11 cellular contexts compared by ENCODE assay signal in the genomic region with DNA sequence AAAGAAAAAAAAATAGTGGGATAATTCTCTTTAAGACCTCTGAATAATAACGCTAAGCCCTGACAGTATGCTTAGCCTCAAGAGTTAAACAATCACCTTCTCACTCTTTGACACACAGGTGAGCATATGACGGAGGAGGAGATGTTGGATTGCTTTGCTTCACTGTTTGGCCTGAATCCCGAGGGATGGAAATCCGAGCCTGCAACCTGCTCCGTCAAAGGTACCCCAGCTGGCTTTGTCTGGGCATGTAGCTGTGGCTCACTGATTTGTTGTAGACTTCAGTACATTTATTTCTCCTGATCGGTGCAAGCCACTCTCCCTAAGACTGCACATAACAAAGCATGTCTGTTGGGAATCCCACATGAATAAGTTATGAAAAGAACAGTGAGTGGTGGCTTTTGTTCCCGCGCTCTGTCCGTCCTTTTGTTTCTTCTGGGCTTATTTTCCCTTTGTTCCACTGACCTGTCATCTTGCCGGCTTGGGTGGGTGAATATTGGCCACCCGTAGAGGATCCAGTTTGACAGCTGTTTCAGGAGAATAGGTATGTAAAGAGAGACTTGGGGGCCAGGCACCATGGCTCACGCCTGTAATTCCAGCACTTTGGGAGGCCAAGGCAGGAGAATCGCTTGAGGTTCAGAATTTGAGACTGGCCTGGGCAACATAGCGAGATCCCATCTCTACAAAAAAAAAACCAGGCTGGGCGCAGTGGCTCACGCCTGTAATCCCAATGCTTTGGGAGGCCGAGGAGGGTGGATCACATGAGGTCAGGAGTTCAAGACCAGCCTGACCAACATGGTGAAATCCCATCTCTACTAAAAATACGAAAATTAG. TPM values are rescaled to one million over a fixed set of nuclear protein-coding genes. Genes with fewer than 3 reads are reported as not detected.
DNase-seq lines count a peak whose midpoint lies in the region; ATAC-seq and TF ChIP-seq lines count a peak whose summit lies in the region.
"Had no signal": no experiment of that assay in that cellular context is flagged by ENCODE, and none has a peak within 500 bp of the region (broad histone marks: within the 10 kb centered on the region; RNA-seq: fewer than 3 reads in every experiment).

No MANE protein-coding gene starts in this region.

- no peak overlapping the region for H3K23ac ChIP-seq in mesenchymal stem cell (ENCODE audit: low read length in 2 of 2)

- H2BK120ac ChIP-seq in mesenchymal stem cell (ENCODE audit: low read depth, low read length) = no peak overlapping the region

- H3K79me1 ChIP-seq in mesenchymal stem cell (replicated peaks; ENCODE audit: low read length, poor library complexity, severe bottlenecking) = no peaks in the 10 kb centered on the region

- H3K79me2 ChIP-seq in MM.1S (ENCODE audit: low read length) = no peaks in the 10 kb centered on the region

- CTCF ChIA-PET in WTC11 (lab: Charles Lee) = no interaction called here

- no peaks in the 10 kb centered on the region for H3F3A ChIP-seq in MM.1S (ENCODE audit: insufficient read depth, low read length)

- ATAC-seq in WTC11 = peak; percentile 51

- no peaks in the 10 kb centered on the region for H3K36me3 Mint-ChIP-seq in WTC11

- TF ChIP-seq CTCF in WTC11 (IDR thresholded peaks at IDR 0.05) = no peak
- no peak for TF ChIP-seq CTCF in GM20000 (IDR thresholded peaks at IDR 0.05; ENCODE audit: extremely low read depth, missing control alignments)
- TF ChIP-seq CTCF in MM.1S (IDR thresholded peaks at IDR 0.05; ENCODE audit: low read length) = no peak
- TF ChIP-seq CTCF in thyroid gland (IDR thresholded peaks at IDR 0.05) = no peak

- H3K4me3 Mint-ChIP-seq in WTC11 = no peak overlapping the region
- H3K4me3 Mint-ChIP-seq: activated T-cell treated with anti-CD3 and anti-CD28 coated beads, Interleukin-2, amount 50 U/mL, for 24 hours had no signal

- H2AK5ac ChIP-seq in mesenchymal stem cell (ENCODE audit: low read length, severe bottlenecking) = no peak overlapping the region

- H3K18ac ChIP-seq in mesenchymal stem cell (ENCODE audit: low read depth in 1 of 2, low read length in 2 of 2) = no peak overlapping the region

- H3K27ac ChIP-seq in mesenchymal stem cell (ENCODE audit: low read length, poor library complexity, severe bottlenecking) (no peak overlapping the region), MM.1S (ENCODE audit: low read length) (no peak overlapping the region), thyroid gland (no peak overlapping the region)
- H3K27ac ChIP-seq: upper lobe of left lung had no signal

- peaks cover 6% of the 10 kb centered on the region for H3K4me1 Mint-ChIP-seq in WTC11

- H3K36me3 ChIP-seq in mesenchymal stem cell (ENCODE audit: control insufficient read depth in 1 of 2, insufficient read depth in 2 of 2, low read depth in 1 of 2, low read length in 2 of 2) (peaks cover 6 to 8% of the 10 kb centered on the region in 2 experiments), MM.1S (replicated peaks; ENCODE audit: insufficient read depth, low read length) (no peaks in the 10 kb centered on the region), thyroid gland (no peaks in the 10 kb centered on the region)
- H3K36me3 ChIP-seq: upper lobe of left lung had no signal

- H2AFZ ChIP-seq in mesenchymal stem cell (ENCODE audit: low read depth, low read length) (no peak overlapping the region), MM.1S (ENCODE audit: low read length) (no peak overlapping the region)

- peaks cover 11% of the 10 kb centered on the region for H3K4me1 ChIP-seq in mesenchymal stem cell (ENCODE audit: control insufficient read depth, insufficient read depth, low read depth, low read length)
- no peaks in the 10 kb centered on the region for H3K4me1 ChIP-seq in MM.1S (ENCODE audit: low read length)
- no peaks in the 10 kb centered on the region for H3K4me1 ChIP-seq in thyroid gland

- no peak overlapping the region for H4K8ac ChIP-seq in mesenchymal stem cell (ENCODE audit: low read length)

- no peaks in the 10 kb centered on the region for H3K27me3 ChIP-seq in mesenchymal stem cell (ENCODE audit: control insufficient read depth in 1 of 2, insufficient read depth in 1 of 2, low read length in 2 of 2)
- H3K27me3 ChIP-seq in MM.1S (replicated peaks; ENCODE audit: insufficient read depth, low read length) = no peaks in the 10 kb centered on the region; the same call in 1 of the 2 replicates
- H3K27me3 ChIP-seq in thyroid gland = no peaks in the 10 kb centered on the region
- H3K27me3 ChIP-seq: upper lobe of left lung had no signal

- no peaks in the 10 kb centered on the region; the same call in 1 of the 2 replicates for H3K27me3 Mint-ChIP-seq in WTC11 (ENCODE audit: low read depth)

- H2BK15ac ChIP-seq in mesenchymal stem cell (ENCODE audit: low read depth, poor library complexity, severe bottlenecking) = no peak overlapping the region

- DNase-seq in COLO668 (lab: John Stamatoyannopoulos, UW; ENCODE audit: unreplicated experiment) (peak; percentile 43), NCI-H1436 treated with DMSO at 0.1 percent for 48 hours (lab: John Stamatoyannopoulos, UW) (peak; percentile 88), WTC11 (ENCODE audit: low spot score) (no peak), left kidney (ENCODE audit: low read depth, low spot score) (peak; percentile 70), GM20000 (ENCODE audit: low spot score) (no peak), mesenchymal stem cell (no peak), MM.1S (no peak), thyroid gland (no peak)
- DNase-seq: activated T-cell treated with anti-CD3 and anti-CD28 coated beads, Interleukin-2, amount 50 U/mL, for 24 hours; AML-193; upper lobe of left lung had no signal

- intact Hi-C loops in thyroid gland (cut with DNase I) = no loop called here

- H3K4ac ChIP-seq in mesenchymal stem cell (ENCODE audit: low read depth in 1 of 2, low read length in 2 of 2) = no peak overlapping the region

- no peak for TF ChIP-seq POLR2A in thyroid gland (IDR thresholded peaks at IDR 0.05)

- H2BK12ac ChIP-seq in mesenchymal stem cell (ENCODE audit: low read length in 2 of 2) = no peak overlapping the region

- no peak overlapping the region for H3K14ac ChIP-seq in mesenchymal stem cell (ENCODE audit: low read length in 2 of 2)

- 92% methylated on average over 16 of the region's 18 CpGs for WGBS in mesenchymal stem cell
- WGBS in thyroid gland, 2 donors = 86 to 93% methylated on average over 18 of the region's 18 CpGs

- H3K4me3 ChIP-seq in mesenchymal stem cell (ENCODE audit: insufficient read depth in 1 of 2, low read depth in 1 of 2, low read length in 2 of 2) = no peak overlapping the region
- no peak overlapping the region for H3K4me3 ChIP-seq in MM.1S (ENCODE audit: low read length)
- no peak overlapping the region for H3K4me3 ChIP-seq in thyroid gland (replicated peaks in 1 of 3)
- H3K4me3 ChIP-seq: upper lobe of left lung had no signal

- peak overlapping the region; percentile 85 for H3K27ac Mint-ChIP-seq in WTC11
- H3K27ac Mint-ChIP-seq: activated T-cell treated with anti-CD3 and anti-CD28 coated beads, Interleukin-2, amount 50 U/mL, for 24 hours had no signal

- H3K9ac ChIP-seq in mesenchymal stem cell (ENCODE audit: low read length) (no peak overlapping the region), MM.1S (ENCODE audit: low read length) (no peak overlapping the region)

- POLR2A ChIA-PET in WTC11 (lab: Charles Lee) = no interaction called here

- no peaks in the 10 kb centered on the region for H3K9me2 ChIP-seq in MM.1S (replicated peaks; ENCODE audit: insufficient read depth, low read length)

- H4K91ac ChIP-seq in mesenchymal stem cell (ENCODE audit: low read length) = no peak overlapping the region

- H3K9me3 Mint-ChIP-seq in WTC11 = peaks cover 3% of the 10 kb centered on the region

- H2BK5ac ChIP-seq in mesenchymal stem cell (ENCODE audit: low read depth, low read length, poor library complexity, severe bottlenecking) = no peak overlapping the region

- H3K4me2 ChIP-seq in mesenchymal stem cell (ENCODE audit: low read length, poor library complexity, severe bottlenecking) (no peak overlapping the region), MM.1S (ENCODE audit: low read depth, low read length) (no peak overlapping the region)

- no peaks in the 10 kb centered on the region for H4K20me1 ChIP-seq in MM.1S (ENCODE audit: insufficient read depth, low read length)

- H3K9me3 ChIP-seq in mesenchymal stem cell (ENCODE audit: control insufficient read depth, low read length) (no peaks in the 10 kb centered on the region), MM.1S (replicated peaks; ENCODE audit: insufficient read depth, low read length) (no peaks in the 10 kb centered on the region), thyroid gland (no peaks in the 10 kb centered on the region)
- H3K9me3 ChIP-seq: upper lobe of left lung had no signal

TF ChIP-seq in WTC11, 78 proteins besides CTCF, POLR2A, EP300 and RAD21:
- TF ChIP-seq NR2C2 (CRISPR knock-in tag; IDR thresholded peaks at IDR 0.05) (no peak), GTF2I (CRISPR knock-in tag; conservative IDR thresholded peaks at IDR 0.05) (peak; percentile 91), FOXJ3 (CRISPR knock-in tag; IDR thresholded peaks at IDR 0.05; ENCODE audit: borderline replicate concordance) (no peak), TEAD1 (CRISPR knock-in tag; IDR thresholded peaks at IDR 0.05) (0 out of 2 replicates have a peak, but pooled peaks have one; percentile 47), ZNF121 (CRISPR knock-in tag; IDR thresholded peaks at IDR 0.05) (peak; percentile 97)
- TF ChIP-seq, protein P1, sequence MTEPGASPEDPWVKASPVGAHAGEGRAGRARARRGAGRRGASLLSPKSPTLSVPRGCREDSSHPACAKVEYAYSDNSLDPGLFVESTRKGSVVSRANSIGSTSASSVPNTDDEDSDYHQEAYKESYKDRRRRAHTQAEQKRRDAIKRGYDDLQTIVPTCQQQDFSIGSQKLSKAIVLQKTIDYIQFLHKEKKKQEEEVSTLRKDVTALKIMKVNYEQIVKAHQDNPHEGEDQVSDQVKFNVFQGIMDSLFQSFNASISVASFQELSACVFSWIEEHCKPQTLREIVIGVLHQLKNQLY (CRISPR knock-in tag; IDR thresholded peaks at IDR 0.05) = no peak
TF ChIP-seq in WTC11: peak in this region for 3.

RNA-seq across cellular contexts. Expression of a gene that starts 20.1 kb away (rescaled TPM):
- 14.6 to 19.7 TPM (median 15.8 TPM) in 3 replicates for total RNA-seq in WTC11 (2021)
- polyA plus RNA-seq in mesenchymal stem cell (2013, experiment 1 of 2) = 6.3 TPM
- polyA plus RNA-seq in mesenchymal stem cell (2013, experiment 2 of 2) = 5.9 TPM
- total RNA-seq in thyroid gland = 10 to 100 TPM; 18.3 to 27.2 (median 22.7) TPM

Comparison
In these comparisons a context has a peak if more than half of its experiments do, and no peak if none do; other contexts are left out.
1. DNase-seq: peak in COLO668 (single experiment), NCI-H1436 treated with DMSO at 0.1 percent for 48 hours (single experiment) and left kidney (single experiment); none in WTC11 (single experiment), GM20000 (single experiment), mesenchymal stem cell (single experiment), MM.1S (single experiment) and thyroid gland (0 of 2).